12 cellular contexts compared by ENCODE assay signal in the genomic region with DNA sequence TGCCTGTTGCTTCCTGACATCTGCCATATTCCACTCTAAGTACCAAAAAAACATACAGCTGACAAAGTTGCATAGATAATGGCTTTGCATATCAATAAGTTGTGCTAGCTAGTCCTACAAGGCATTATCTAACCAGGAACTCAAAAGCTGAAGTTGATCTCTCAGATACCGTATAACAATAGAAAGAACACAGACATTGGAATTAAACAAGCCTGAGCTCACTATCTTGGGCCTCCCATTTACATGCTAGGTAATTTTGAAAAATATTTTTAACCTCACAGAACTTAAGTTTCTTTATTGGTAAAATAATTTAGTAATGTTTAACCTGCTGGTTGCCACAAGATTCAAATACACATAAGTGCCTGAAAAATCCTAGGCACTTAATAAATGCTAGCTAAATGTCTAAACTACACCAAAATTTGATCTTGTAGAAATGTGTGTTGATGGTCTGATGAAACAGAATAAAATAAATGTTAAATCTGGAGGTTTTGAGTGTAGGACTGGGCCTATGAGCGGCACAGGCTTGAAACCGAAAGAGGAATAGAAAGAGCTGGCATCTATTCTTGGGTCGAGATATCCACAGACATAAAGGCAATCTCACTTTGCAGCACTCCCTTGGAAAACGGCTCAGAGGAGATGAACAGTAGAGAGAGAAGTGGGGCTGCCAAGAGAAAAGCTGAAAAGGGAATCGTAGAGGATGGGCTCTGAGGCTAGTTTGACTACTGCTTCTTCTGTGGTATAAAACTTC. TPM values are rescaled to one million over a fixed set of nuclear protein-coding genes. Genes with fewer than 3 reads are reported as not detected.
A peak's percentile ranks its signal among the peaks of the same experiment; 100 is the strongest.
DNase-seq lines count a peak whose midpoint lies in the region; ATAC-seq and TF ChIP-seq lines count a peak whose summit lies in the region.
"Had no signal": no experiment of that assay in that cellular context is flagged by ENCODE, and none has a peak within 500 bp of the region (broad histone marks: within the 10 kb centered on the region; RNA-seq: fewer than 3 reads in every experiment).

No MANE protein-coding gene starts in this region.

- no peak for TF ChIP-seq CTCF in OCI-LY7 (conservative IDR thresholded peaks at IDR 0.05; ENCODE audit: low read length)

- H3K9me2 ChIP-seq in OCI-LY7 (ENCODE audit: insufficient read depth, low read length) = no peaks in the 10 kb centered on the region

- CTCF ChIA-PET in OCI-LY7 (lab: Charles Lee; ENCODE audit: unreplicated experiment) = no interaction called here

- no peaks in the 10 kb centered on the region for H3K79me2 ChIP-seq in OCI-LY7 (ENCODE audit: insufficient read depth, low read depth, low read length)

- no peaks in the 10 kb centered on the region for H4K20me1 ChIP-seq in OCI-LY7 (ENCODE audit: insufficient read depth, low read length)

- no peak overlapping the region for H3K27ac ChIP-seq in OCI-LY7 (ENCODE audit: low read depth, low read length, poor library complexity, severe bottlenecking)
- no peak overlapping the region for H3K27ac ChIP-seq in right cardiac atrium (ENCODE audit: low read length)
- H3K27ac ChIP-seq: lower lobe of right lung had no signal

- 67% methylated on average over 6 of the region's 6 CpGs for WGBS in right cardiac atrium

- H3K9me3 ChIP-seq in OCI-LY7 (ENCODE audit: low read length) (no peaks in the 10 kb centered on the region), right cardiac atrium (ENCODE audit: control insufficient read depth, low read length) (no peaks in the 10 kb centered on the region)
- H3K9me3 ChIP-seq: lower lobe of right lung had no signal

- peaks cover 8% of the 10 kb centered on the region for H3K4me1 ChIP-seq in OCI-LY7 (ENCODE audit: insufficient read depth, low read length, poor library complexity, severe bottlenecking)
- H3K4me1 ChIP-seq in right cardiac atrium (ENCODE audit: control insufficient read depth, insufficient read depth, low read length) = no peaks in the 10 kb centered on the region
- H3K4me1 ChIP-seq: lower lobe of right lung had no signal

- H3K27me3 ChIP-seq in right cardiac atrium (ENCODE audit: control insufficient read depth, insufficient read depth) = no peaks in the 10 kb centered on the region

- DNase-seq in OCI-LY7 (ENCODE audit: low spot score) (peak; percentile 15), right cardiac atrium (no peak)
- no peak for DNase-seq in activated T-cell treated with anti-CD3 and anti-CD28 coated beads, Interleukin-2, amount 50 U/mL, for 1 hour
- DNase-seq in stimulated activated CD4-positive, alpha-beta T cell treated with anti-CD3 and anti-CD28 coated beads, Interleukin-12 subunit alpha, Interleukin-12 subunit beta, amount 100 ng/mL, for 4 hours = no peak
- DNase-seq in stimulated activated CD4-positive, alpha-beta T cell treated with anti-CD3 and anti-CD28 coated beads, Interleukin-15, amount 100 ng/mL, for 24 hours = no peak
- DNase-seq: activated naive CD4-positive, alpha-beta T cell treated with anti-CD3 and anti-CD28 coated beads, Interleukin-2, amount 10 ng/mL, durations not matched to agents 7 days and 5 days; lower lobe of right lung; NCI-H1436 had no signal

- POLR2A ChIA-PET in OCI-LY7 (lab: Charles Lee) = interaction anchor here (0.6 to 1.4 kb wide), 2 partner anchors 9 to 851 kb away, joined by 3 to 4 read pairs; no protein-coding TSS in a partner anchor

- no peak overlapping the region for H3K4me3 ChIP-seq in OCI-LY7 (ENCODE audit: low read depth, low read length, poor library complexity, severe bottlenecking)
- no peak overlapping the region for H3K4me3 ChIP-seq in right cardiac atrium (ENCODE audit: low read length)
- H3K4me3 ChIP-seq: lower lobe of right lung had no signal

- peak overlapping the region; percentile 30 for H3K4me2 ChIP-seq in OCI-LY7 (ENCODE audit: low read length)

- H3K36me3 ChIP-seq in OCI-LY7 (ENCODE audit: insufficient read depth, low read length) = no peaks in the 10 kb centered on the region
- H3K36me3 ChIP-seq: lower lobe of right lung had no signal

- ATAC-seq in GM18511 (IDR thresholded peaks at IDR 0.05; ENCODE audit: unreplicated experiment) = peak; percentile 92
- peak; percentile 72 for ATAC-seq in GM21423 (IDR thresholded peaks at IDR 0.05; ENCODE audit: unreplicated experiment)
- ATAC-seq in HG03108 (IDR thresholded peaks at IDR 0.05; ENCODE audit: unreplicated experiment) = peak; percentile 64
- ATAC-seq in right cardiac atrium = no peak
- ATAC-seq: activated CD4-positive, CD25-positive, alpha-beta regulatory T cell treated with anti-CD3 and anti-CD28 coated beads, Interleukin-2, amount 50 U/mL, for 24 hours; lower lobe of right lung had no signal

- intact Hi-C loops in OCI-LY7 (cut with micrococcal nuclease; ENCODE audit: unreplicated experiment) (no loop called here), right cardiac atrium (cut with DNase I) (no loop called here)

- H2AFZ ChIP-seq in OCI-LY7 (ENCODE audit: low read length) = peak overlapping the region; percentile 15; the same call in 1 of the 2 replicates

- BruUV-seq in OCI-LY7 (replicated peaks; lab: Mats Ljungman, UMichigan) = no TSS peak

RNA-seq across cellular contexts. Expression of a gene that starts 30.0 kb away (rescaled TPM):
- 40.6 and 52.4 TPM in 2 replicates for total RNA-seq in OCI-LY7 (2014; rRNA removed; shearing (Covaris generic))
- total RNA-seq in OCI-LY7 (2022) (72.9 and 78.3 TPM in 2 replicates), right cardiac atrium (10 to 100 TPM; 16.9 to 25.1 (median 23.8) TPM)
- 10.1 TPM for polyA plus RNA-seq in right cardiac atrium

Comparison
In these comparisons a context has a peak if more than half of its experiments do, and no peak if none do; other contexts are left out.
1. ATAC-seq: peak in GM18511 (single experiment), GM21423 (single experiment) and HG03108 (single experiment); none in right cardiac atrium (0 of 2).